In the genomic region with DNA sequence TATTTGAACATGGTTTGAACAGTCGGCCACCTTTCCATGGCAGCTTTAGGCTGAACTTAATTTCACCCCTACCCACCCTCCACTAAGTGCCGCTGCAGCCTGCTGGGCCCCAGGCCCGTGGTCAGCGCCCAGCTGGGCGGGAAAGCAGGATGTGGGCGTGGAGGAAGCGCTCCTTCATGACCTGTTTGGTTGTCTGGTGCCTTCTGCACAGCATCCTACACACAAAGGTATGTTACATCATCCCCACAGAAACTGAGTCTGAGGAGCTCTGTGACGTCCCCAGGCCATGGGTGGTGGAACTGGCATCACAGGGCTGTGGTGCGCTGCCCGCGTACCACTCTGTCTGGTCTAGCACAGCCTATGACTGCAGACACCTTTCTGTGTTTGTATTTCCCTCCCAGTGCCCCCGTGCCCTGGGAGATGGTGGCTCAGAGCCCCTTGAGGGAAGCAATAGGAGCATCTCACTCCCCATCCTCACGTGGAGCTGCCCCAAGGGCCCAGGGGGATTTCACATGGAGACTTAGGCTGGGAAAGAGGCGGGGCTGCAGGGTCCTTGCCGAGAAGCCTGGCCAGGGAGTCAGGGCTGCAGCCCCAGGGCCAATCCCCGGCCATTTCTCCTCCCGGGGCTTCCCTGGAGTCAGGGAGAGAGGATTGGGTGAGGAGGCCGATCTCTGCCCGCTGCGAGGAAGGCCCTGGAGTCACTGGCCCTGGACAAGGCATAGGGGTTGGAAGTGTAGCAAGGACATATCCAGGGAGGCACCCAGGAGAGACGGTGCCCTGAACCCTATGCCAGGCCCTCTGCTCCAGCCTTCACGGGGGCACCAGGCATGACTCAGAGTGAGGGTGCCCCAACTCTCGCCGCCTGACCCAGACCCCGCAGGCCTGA, we compare ENCODE assay signal across 14 cellular contexts. TPM values are rescaled to one million over a fixed set of nuclear protein-coding genes. Genes with fewer than 3 reads are reported as not detected.
DNase-seq lines count a peak whose midpoint lies in the region; ATAC-seq and TF ChIP-seq lines count a peak whose summit lies in the region.
"Had no signal": no experiment of that assay in that cellular context is flagged by ENCODE, and none has a peak within 500 bp of the region (broad histone marks: within the 10 kb centered on the region; RNA-seq: fewer than 3 reads in every experiment).

No MANE protein-coding gene starts in this region.

- no peak overlapping the region for H3K4me3 ChIP-seq in brain microvascular endothelial cell (ENCODE audit: low read depth, low read length)
- H3K4me3 ChIP-seq: lung, MG63, tibial artery had no signal

- TF ChIP-seq CTCF in brain microvascular endothelial cell (IDR thresholded peaks at IDR 0.05; ENCODE audit: low read depth, low read length, missing control alignments) = peak; percentile 22
- no peak for TF ChIP-seq CTCF in type B pancreatic cell (conservative IDR thresholded peaks at IDR 0.05)

- H3K4me1 Mint-ChIP-seq in activated CD4-positive, alpha-beta T cell treated with anti-CD3 and anti-CD28 coated beads for 36 hours = peaks cover 51% of the 10 kb centered on the region
- peaks cover 14% of the 10 kb centered on the region for H3K4me1 Mint-ChIP-seq in type B pancreatic cell (ENCODE audit: unreplicated experiment)

- H3K9me3 Mint-ChIP-seq in activated CD4-positive, alpha-beta T cell treated with anti-CD3 and anti-CD28 coated beads for 36 hours (ENCODE audit: low read depth) = no peaks in the 10 kb centered on the region
- no peaks in the 10 kb centered on the region for H3K9me3 Mint-ChIP-seq in type B pancreatic cell
- H3K9me3 Mint-ChIP-seq: WTC11 had no signal

- CTCF ChIA-PET in activated CD4-positive, alpha-beta T cell treated with anti-CD3 and anti-CD28 coated beads for 36 hours (lab: Charles Lee) = interaction anchor here (1.4 kb wide), 1 partner anchor 17 kb away, joined by 4 read pairs; no protein-coding TSS in a partner anchor

- intact Hi-C loops in activated CD4-positive, alpha-beta T cell treated with anti-CD3 and anti-CD28 coated beads for 36 hours (cut with DNase I, micrococcal nuclease) = no loop called here

- in situ Hi-C loops in brain microvascular endothelial cell (cut with HindIII; ENCODE audit: low pct_ligation_motif_present, low sequenced_read_pairs) = no loop called here

- POLR2A ChIA-PET in activated CD4-positive, alpha-beta T cell treated with anti-CD3 and anti-CD28 coated beads for 36 hours (lab: Charles Lee) = interaction anchor here (0.7 kb wide), 1 partner anchor 56 kb away, joined by 3 read pairs; no protein-coding TSS in a partner anchor

- H3K27ac ChIP-seq in brain microvascular endothelial cell = no peak overlapping the region
- H3K27ac ChIP-seq: tibial artery had no signal

- peaks cover 49% of the 10 kb centered on the region for H3K36me3 Mint-ChIP-seq in activated CD4-positive, alpha-beta T cell treated with anti-CD3 and anti-CD28 coated beads for 36 hours (ENCODE audit: low read depth)
- H3K36me3 Mint-ChIP-seq in type B pancreatic cell = peaks cover 6% of the 10 kb centered on the region
- H3K36me3 Mint-ChIP-seq: WTC11 had no signal

- H3K4me3 Mint-ChIP-seq in activated CD4-positive, alpha-beta T cell treated with anti-CD3 and anti-CD28 coated beads for 36 hours = no peak overlapping the region
- H3K4me3 Mint-ChIP-seq in type B pancreatic cell = no peak overlapping the region
- H3K4me3 Mint-ChIP-seq: WTC11 had no signal

- peak; percentile 65 for DNase-seq in activated CD4-positive, alpha-beta T cell treated with anti-CD3 and anti-CD28 coated beads for 36 hours
- DNase-seq in activated CD4-positive, alpha-beta T cell treated with anti-CD3 and anti-CD28 coated beads for 1 hour = no peak
- DNase-seq in T-helper 9 cell = peak; percentile 45
- DNase-seq in brain microvascular endothelial cell = no peak
- peak; percentile 49 for DNase-seq in stimulated activated CD4-positive, alpha-beta T cell treated with anti-CD3 and anti-CD28 coated beads, Interleukin-4, amount 100 ng/mL, for 24 hours
- no peak for DNase-seq in type B pancreatic cell (ENCODE audit: extremely low spot score, unreplicated experiment)
- DNase-seq: MG63, NCI-H226 had no signal

- no peaks in the 10 kb centered on the region for H3K27me3 Mint-ChIP-seq in activated CD4-positive, alpha-beta T cell treated with anti-CD3 and anti-CD28 coated beads for 36 hours
- H3K27me3 Mint-ChIP-seq in type B pancreatic cell = no peaks in the 10 kb centered on the region
- H3K27me3 Mint-ChIP-seq: progenitor cell of endocrine pancreas had no signal

- H3K27ac Mint-ChIP-seq in activated CD4-positive, alpha-beta T cell treated with anti-CD3 and anti-CD28 coated beads for 36 hours = peak overlapping the region; percentile 86
- no peak overlapping the region for H3K27ac Mint-ChIP-seq in type B pancreatic cell
- H3K27ac Mint-ChIP-seq: progenitor cell of endocrine pancreas, WTC11 had no signal

- H3K27me3 ChIP-seq in brain microvascular endothelial cell (replicated peaks) = no peaks in the 10 kb centered on the region
- H3K27me3 ChIP-seq: MG63, tibial artery had no signal

- H3K36me3 ChIP-seq in brain microvascular endothelial cell (replicated peaks) = no peaks in the 10 kb centered on the region
- H3K36me3 ChIP-seq: MG63, tibial artery had no signal

- peak; percentile 77 for ATAC-seq in activated CD4-positive, alpha-beta T cell treated with anti-CD3 and anti-CD28 coated beads for 36 hours
- ATAC-seq in GM18868 (IDR thresholded peaks at IDR 0.05; ENCODE audit: unreplicated experiment) = no peak
- ATAC-seq in GM21447 (IDR thresholded peaks at IDR 0.05; ENCODE audit: unreplicated experiment) = no peak
- ATAC-seq: WTC11 had no signal

RNA-seq across cellular contexts. Expression of a gene that starts 37.5 kb away (rescaled TPM):
- 10 to 100 TPM; 51.4 to 57.9 TPM for total RNA-seq in activated CD4-positive, alpha-beta T cell treated with anti-CD3 and anti-CD28 coated beads for 36 hours
- 1.5 and 3.8 TPM in 2 replicates for total RNA-seq in type B pancreatic cell (ENCODE audit: low replicate concordance)

Comparison
In these comparisons a context has a peak if more than half of its experiments do, and no peak if none do; other contexts are left out.
1. DNase-seq: peak in activated CD4-positive, alpha-beta T cell treated with anti-CD3 and anti-CD28 coated beads for 36 hours (single experiment), T-helper 9 cell (single experiment) and stimulated activated CD4-positive, alpha-beta T cell treated with anti-CD3 and anti-CD28 coated beads, Interleukin-4, amount 100 ng/mL, for 24 hours (single experiment); none in activated CD4-positive, alpha-beta T cell treated with anti-CD3 and anti-CD28 coated beads for 1 hour (single experiment), brain microvascular endothelial cell (single experiment) and type B pancreatic cell (single experiment).
2. RNA of a gene that starts 37.5 kb away (total RNA-seq): 51.4 to 57.9 TPM in activated CD4-positive, alpha-beta T cell treated with anti-CD3 and anti-CD28 coated beads for 36 hours; 1.5 to 3.8 TPM in type B pancreatic cell; every median in the first group is over 10 times any median in the second.